10 cellular contexts compared by ENCODE assay signal in the genomic region with DNA sequence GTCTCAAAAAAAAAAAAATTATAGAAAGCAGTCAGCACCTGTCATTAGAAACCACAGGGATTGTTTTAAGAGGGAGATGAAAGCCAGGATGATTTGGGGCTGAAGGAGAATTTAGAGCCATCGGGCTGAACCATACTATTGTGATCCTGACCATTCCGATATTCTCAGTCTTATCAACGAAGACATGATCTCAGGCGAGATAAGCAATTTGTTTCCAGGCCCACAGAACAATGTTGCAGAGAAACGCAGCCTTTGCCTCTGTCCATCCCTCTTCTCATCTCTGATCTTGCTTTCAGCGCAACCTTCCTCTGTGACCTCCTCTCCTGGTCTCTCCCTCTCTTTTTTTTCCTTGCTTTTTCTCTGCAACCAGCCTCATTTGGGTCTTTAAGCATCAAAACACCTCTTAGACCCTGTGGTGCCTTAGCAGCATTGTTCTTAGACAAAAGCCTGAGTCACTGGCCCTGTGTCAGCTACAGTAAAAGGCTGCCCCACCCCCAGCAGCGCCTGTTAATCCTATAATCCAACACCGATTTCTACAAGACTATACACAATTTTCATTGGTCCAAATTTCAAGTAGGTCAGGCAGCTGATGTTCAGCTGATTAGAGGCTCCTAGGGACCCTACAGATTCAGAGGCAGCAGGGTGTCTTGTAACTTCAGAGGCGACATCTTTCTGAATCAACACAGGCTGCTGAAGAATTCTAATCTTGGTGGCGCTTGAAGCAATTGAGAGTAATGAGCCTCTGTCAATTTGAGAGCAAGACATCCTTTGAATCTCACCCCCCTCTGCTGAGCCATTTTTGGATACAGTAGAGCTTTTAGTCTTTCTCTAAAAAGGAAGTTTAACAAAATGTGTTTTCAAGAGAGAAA.
DNase-seq lines count a peak whose midpoint lies in the region; ATAC-seq and TF ChIP-seq lines count a peak whose summit lies in the region.
"Had no signal": no experiment of that assay in that cellular context is flagged by ENCODE, and none has a peak within 500 bp of the region (broad histone marks: within the 10 kb centered on the region; RNA-seq: fewer than 3 reads in every experiment).

No MANE protein-coding gene starts in this region.

- no peaks in the 10 kb centered on the region for H3K9me3 ChIP-seq in left lung

- no peaks in the 10 kb centered on the region for H3K27me3 Mint-ChIP-seq in stimulated activated naive CD8-positive, alpha-beta T cell treated with anti-CD3 and anti-CD28 coated beads, Interleukin-15, Interleukin-2, amounts not matched to agents 100 ng/mL and 50 ng/mL, for 24 hours

- DNase-seq in stimulated activated CD4-positive, alpha-beta T cell treated with anti-CD3 and anti-CD28 coated beads, Interleukin-1b, Interleukin-23, amount 100 ng/mL, for 48 hours: peak; percentile 18
- no peak for DNase-seq in stimulated activated CD4-positive, alpha-beta T cell treated with anti-CD3 and anti-CD28 coated beads, Interleukin-4, amount 100 ng/mL, for 4 hours
- DNase-seq in OCI-M1 (lab: John Stamatoyannopoulos, UW) (peak; percentile 28), left lung (no peak)
- no peak for DNase-seq in activated CD4-positive, alpha-beta T cell treated with anti-CD3 and anti-CD28 coated beads, Interleukin-2, amount 50 U/mL, for 1 hour
- DNase-seq: effector CD4-positive, alpha-beta T cell; SHP77 treated with DMSO at 0.1 percent for 48 hours had no signal

- no peaks in the 10 kb centered on the region for H3K36me3 ChIP-seq in left lung

- ATAC-seq in esophagus mucosa (peak; percentile 84), GM18502 (IDR thresholded peaks at IDR 0.05; ENCODE audit: poor library complexity, unreplicated experiment) (no peak), left lung (no peak)

- no peak overlapping the region for H3K4me3 Mint-ChIP-seq in stimulated activated naive CD8-positive, alpha-beta T cell treated with anti-CD3 and anti-CD28 coated beads, Interleukin-15, Interleukin-2, amounts not matched to agents 100 ng/mL and 50 ng/mL, for 24 hours

- H3K27ac Mint-ChIP-seq in stimulated activated naive CD8-positive, alpha-beta T cell treated with anti-CD3 and anti-CD28 coated beads, Interleukin-15, Interleukin-2, amounts not matched to agents 100 ng/mL and 50 ng/mL, for 24 hours: peak overlapping the region; percentile 33

- H3K4me3 ChIP-seq in left lung: no peak overlapping the region

- no peak overlapping the region for H3K27ac ChIP-seq in left lung

- no peaks in the 10 kb centered on the region for H3K9me3 Mint-ChIP-seq in stimulated activated naive CD8-positive, alpha-beta T cell treated with anti-CD3 and anti-CD28 coated beads, Interleukin-15, Interleukin-2, amounts not matched to agents 100 ng/mL and 50 ng/mL, for 24 hours

- no peaks in the 10 kb centered on the region for H3K36me3 Mint-ChIP-seq in stimulated activated naive CD8-positive, alpha-beta T cell treated with anti-CD3 and anti-CD28 coated beads, Interleukin-15, Interleukin-2, amounts not matched to agents 100 ng/mL and 50 ng/mL, for 24 hours (ENCODE audit: low read depth)

- intact Hi-C loops in left lung (cut with DNase I): no loop called here

- no peak for TF ChIP-seq CTCF in left lung (IDR thresholded peaks at IDR 0.05)

- peaks cover 50% of the 10 kb centered on the region for H3K4me1 Mint-ChIP-seq in stimulated activated naive CD8-positive, alpha-beta T cell treated with anti-CD3 and anti-CD28 coated beads, Interleukin-15, Interleukin-2, amounts not matched to agents 100 ng/mL and 50 ng/mL, for 24 hours (ENCODE audit: low read depth)

- H3K27me3 ChIP-seq in left lung: no peaks in the 10 kb centered on the region

- H3K4me1 ChIP-seq in left lung: no peaks in the 10 kb centered on the region

Comparison
In these comparisons a context has a peak if more than half of its experiments do, and no peak if none do; other contexts are left out.
1. DNase-seq: peak in stimulated activated CD4-positive, alpha-beta T cell treated with anti-CD3 and anti-CD28 coated beads, Interleukin-1b, Interleukin-23, amount 100 ng/mL, for 48 hours (single experiment) and OCI-M1 (single experiment); none in stimulated activated CD4-positive, alpha-beta T cell treated with anti-CD3 and anti-CD28 coated beads, Interleukin-4, amount 100 ng/mL, for 4 hours (0 of 2), left lung (0 of 2) and activated CD4-positive, alpha-beta T cell treated with anti-CD3 and anti-CD28 coated beads, Interleukin-2, amount 50 U/mL, for 1 hour (single experiment).